31 cellular contexts compared by ENCODE assay signal in genomic region chr7:80589561-80590083, GRCh38. TPM values are rescaled to one million over a fixed set of nuclear protein-coding genes. Genes with fewer than 3 reads are reported as not detected.
"Had no signal": no experiment of that assay in that cellular context is flagged by ENCODE, and none has a peak within 500 bp of the region (broad histone marks: within the 10 kb centered on the region; RNA-seq: fewer than 3 reads in every experiment).

No MANE protein-coding gene starts in this region.

- DNase-seq: activated CD4-positive, alpha-beta memory T cell treated with anti-CD3 and anti-CD28 coated beads for 36 hours; activated CD4-positive, alpha-beta T cell treated with anti-CD3 and anti-CD28 coated beads, Interleukin-2, amount 10 ng/mL, durations not matched to agents 24 days and 14 days; activated CD4-positive, CD25-positive, alpha-beta regulatory T cell treated with anti-CD3 and anti-CD28 coated beads, Interleukin-2, amount 50 U/mL, for 72 hours; activated CD8-positive, alpha-beta memory T cell treated with anti-CD3 and anti-CD28 coated beads, Interleukin-2, amount 50 U/mL, for 48 hours; activated gamma-delta T cell treated with Interleukin-2 at 50 U/mL for 16 hours; activated naive CD8-positive, alpha-beta T cell treated with anti-CD3 and anti-CD28 coated beads, Interleukin-2, amount 50 U/mL, for 24 hours; activated T-cell treated with anti-CD3 and anti-CD28 coated beads, Interleukin-2, amount 50 U/mL, for 24 hours; amygdala; central memory CD4-positive, alpha-beta T cell; endodermal cell; lower lobe of right lung; mesendoderm; ovary; sigmoid colon; small intestine; stimulated activated CD4-positive, alpha-beta T cell treated with anti-CD3 and anti-CD28 coated beads, Interleukin-15, amount 100 ng/mL, for 24 hours; stimulated activated CD4-positive, alpha-beta T cell treated with anti-CD3 and anti-CD28 coated beads, Interleukin-2, amount 100 ng/mL, for 24 hours; stimulated activated naive B cell treated with anti-CD40 and anti-IgM and Interleukin-4, amounts not matched to agents 10 μg/mL and 1 μg/mL and 100 μg/mL, for 72 hours; stomach; T-helper 1 cell; tibial artery; upper lobe of right lung had no signal

- H3K4me1 ChIP-seq: breast epithelium, tibial artery had no signal

- H3K4me3 ChIP-seq: breast epithelium, esophagus muscularis mucosa, lower lobe of right lung, ovary, sigmoid colon, stomach, suprapubic skin, tibial artery, upper lobe of right lung had no signal

- H3K4me3 Mint-ChIP-seq: activated CD4-positive, alpha-beta memory T cell treated with anti-CD3 and anti-CD28 coated beads for 36 hours; activated CD4-positive, alpha-beta T cell treated with anti-CD3 and anti-CD28 coated beads, Interleukin-2, amount 10 ng/mL, durations not matched to agents 24 days and 14 days; activated naive CD4-positive, alpha-beta T cell treated with anti-CD3 and anti-CD28 coated beads, Interleukin-2, amount 50 U/mL, for 24 hours; activated naive CD8-positive, alpha-beta T cell treated with anti-CD3 and anti-CD28 coated beads, Interleukin-2, amount 50 U/mL, for 24 hours; activated T-cell treated with anti-CD3 and anti-CD28 coated beads, Interleukin-2, amount 50 U/mL, for 24 hours; activated T-helper 17 cell treated with anti-CD3 and anti-CD28 coated beads, Interleukin-2, amount 50 U/mL, for 72 hours; endodermal cell; stimulated activated naive B cell treated with anti-CD40 and anti-IgM and Interleukin-4, amounts not matched to agents 10 μg/mL and 1 μg/mL and 100 μg/mL, for 72 hours; T-helper 2 cell treated with Interferon-gamma antibody and Interleukin-4, amounts not matched to agents 5 μg/mL and 100 μg/mL, for 36 hours had no signal

- H3K27ac Mint-ChIP-seq: activated CD4-positive, alpha-beta memory T cell treated with anti-CD3 and anti-CD28 coated beads for 36 hours; activated CD4-positive, alpha-beta T cell treated with anti-CD3 and anti-CD28 coated beads, Interleukin-2, amount 10 ng/mL, durations not matched to agents 24 days and 14 days; activated naive CD4-positive, alpha-beta T cell treated with anti-CD3 and anti-CD28 coated beads, Interleukin-2, amount 50 U/mL, for 24 hours; activated naive CD8-positive, alpha-beta T cell treated with anti-CD3 and anti-CD28 coated beads, Interleukin-2, amount 50 U/mL, for 24 hours; activated T-cell treated with anti-CD3 and anti-CD28 coated beads, Interleukin-2, amount 50 U/mL, for 24 hours; activated T-helper 17 cell treated with anti-CD3 and anti-CD28 coated beads, Interleukin-2, amount 50 U/mL, for 72 hours; endodermal cell; progenitor cell of endocrine pancreas; stimulated activated naive B cell treated with anti-CD40 and anti-IgM and Interleukin-4, amounts not matched to agents 10 μg/mL and 1 μg/mL and 100 μg/mL, for 72 hours; T-helper 2 cell treated with Interferon-gamma antibody and Interleukin-4, amounts not matched to agents 5 μg/mL and 100 μg/mL, for 36 hours had no signal

- H3K36me3 ChIP-seq: breast epithelium, esophagus muscularis mucosa, lower lobe of right lung, ovary, sigmoid colon, stomach, suprapubic skin, tibial artery, upper lobe of right lung had no signal

- H3K27me3 Mint-ChIP-seq: activated CD4-positive, alpha-beta memory T cell treated with anti-CD3 and anti-CD28 coated beads for 36 hours; activated CD4-positive, alpha-beta T cell treated with anti-CD3 and anti-CD28 coated beads, Interleukin-2, amount 10 ng/mL, durations not matched to agents 24 days and 14 days; activated naive CD4-positive, alpha-beta T cell treated with anti-CD3 and anti-CD28 coated beads, Interleukin-2, amount 50 U/mL, for 24 hours; activated naive CD8-positive, alpha-beta T cell treated with anti-CD3 and anti-CD28 coated beads, Interleukin-2, amount 50 U/mL, for 24 hours; activated T-cell treated with anti-CD3 and anti-CD28 coated beads, Interleukin-2, amount 50 U/mL, for 24 hours; activated T-helper 17 cell treated with anti-CD3 and anti-CD28 coated beads, Interleukin-2, amount 50 U/mL, for 72 hours; progenitor cell of endocrine pancreas; stimulated activated naive B cell treated with anti-CD40 and anti-IgM and Interleukin-4, amounts not matched to agents 10 μg/mL and 1 μg/mL and 100 μg/mL, for 72 hours had no signal

- H3K9me3 ChIP-seq: breast epithelium, esophagus muscularis mucosa, lower lobe of right lung, ovary, sigmoid colon, stomach, suprapubic skin, tibial artery, upper lobe of right lung had no signal

- H3K27ac ChIP-seq: breast epithelium, esophagus muscularis mucosa, lower lobe of right lung, ovary, sigmoid colon, stomach, suprapubic skin, tibial artery, upper lobe of right lung had no signal

- H3K4me1 Mint-ChIP-seq: activated CD4-positive, alpha-beta T cell treated with anti-CD3 and anti-CD28 coated beads, Interleukin-2, amount 10 ng/mL, durations not matched to agents 24 days and 14 days; activated naive CD4-positive, alpha-beta T cell treated with anti-CD3 and anti-CD28 coated beads, Interleukin-2, amount 50 U/mL, for 24 hours; activated naive CD8-positive, alpha-beta T cell treated with anti-CD3 and anti-CD28 coated beads, Interleukin-2, amount 50 U/mL, for 24 hours; activated T-helper 17 cell treated with anti-CD3 and anti-CD28 coated beads, Interleukin-2, amount 50 U/mL, for 72 hours; endodermal cell had no signal

- H3K36me3 Mint-ChIP-seq: activated CD4-positive, alpha-beta memory T cell treated with anti-CD3 and anti-CD28 coated beads for 36 hours; activated naive CD4-positive, alpha-beta T cell treated with anti-CD3 and anti-CD28 coated beads, Interleukin-2, amount 50 U/mL, for 24 hours; stimulated activated naive B cell treated with anti-CD40 and anti-IgM and Interleukin-4, amounts not matched to agents 10 μg/mL and 1 μg/mL and 100 μg/mL, for 72 hours had no signal

- H3K9me3 Mint-ChIP-seq: activated CD4-positive, alpha-beta T cell treated with anti-CD3 and anti-CD28 coated beads, Interleukin-2, amount 10 ng/mL, durations not matched to agents 24 days and 14 days; activated naive CD4-positive, alpha-beta T cell treated with anti-CD3 and anti-CD28 coated beads, Interleukin-2, amount 50 U/mL, for 24 hours; activated naive CD8-positive, alpha-beta T cell treated with anti-CD3 and anti-CD28 coated beads, Interleukin-2, amount 50 U/mL, for 24 hours; activated T-cell treated with anti-CD3 and anti-CD28 coated beads, Interleukin-2, amount 50 U/mL, for 24 hours; activated T-helper 17 cell treated with anti-CD3 and anti-CD28 coated beads, Interleukin-2, amount 50 U/mL, for 72 hours; endodermal cell; stimulated activated naive B cell treated with anti-CD40 and anti-IgM and Interleukin-4, amounts not matched to agents 10 μg/mL and 1 μg/mL and 100 μg/mL, for 72 hours; T-helper 2 cell treated with Interferon-gamma antibody and Interleukin-4, amounts not matched to agents 5 μg/mL and 100 μg/mL, for 36 hours had no signal

- H3K27me3 ChIP-seq: breast epithelium, esophagus muscularis mucosa, ovary, sigmoid colon, stomach, suprapubic skin, tibial artery, upper lobe of right lung had no signal

- ATAC-seq: activated naive CD8-positive, alpha-beta T cell treated with anti-CD3 and anti-CD28 coated beads, Interleukin-2, amount 50 U/mL, for 24 hours; activated T-helper 17 cell treated with anti-CD3 and anti-CD28 coated beads, Interleukin-2, amount 50 U/mL, for 72 hours; left lobe of liver; lower lobe of right lung; stimulated activated naive B cell treated with anti-CD40 and anti-IgM and Interleukin-4, amounts not matched to agents 10 μg/mL and 1 μg/mL and 100 μg/mL, for 72 hours; upper lobe of right lung had no signal

RNA-seq across cellular contexts. Expression of gene CD36, which starts 48.8 kb away (rescaled TPM):
- total RNA-seq: activated CD4-positive, alpha-beta memory T cell treated with anti-CD3 and anti-CD28 coated beads for 36 hours; activated CD4-positive, alpha-beta T cell treated with anti-CD3 and anti-CD28 coated beads, Interleukin-2, amount 10 ng/mL, durations not matched to agents 24 days and 14 days; activated T-helper 17 cell treated with anti-CD3 and anti-CD28 coated beads, Interleukin-2, amount 50 U/mL, for 72 hours; kidney epithelial cell had no signal
